ENCODE assay signal across 28 cellular contexts in genomic region chr11:97977726-97978125, GRCh38.
"Had no signal": no experiment of that assay in that cellular context is flagged by ENCODE, and none has a peak within 500 bp of the region (broad histone marks: within the 10 kb centered on the region; RNA-seq: fewer than 3 reads in every experiment).

No MANE protein-coding gene starts in this region.

- H2AFZ ChIP-seq: neural progenitor cell, parathyroid adenoma had no signal

- DNase-seq: natural killer cell; occipital lobe; ovary; posterior cingulate gyrus; psoas muscle; right cardiac atrium; stimulated activated CD4-positive, alpha-beta T cell treated with anti-CD3 and anti-CD28 coated beads, Interleukin-15, amount 100 ng/mL, for 24 hours; stimulated activated CD4-positive, alpha-beta T cell treated with anti-CD3 and anti-CD28 coated beads, Interleukin-2, amount 100 ng/mL, for 24 hours; stimulated activated CD4-positive, alpha-beta T cell treated with anti-CD3 and anti-CD28 coated beads, Interleukin-2, amount 100 ng/mL, for 48 hours; stimulated activated CD4-positive, alpha-beta T cell treated with anti-CD3 and anti-CD28 coated beads, Interleukin-4, amount 100 ng/mL, for 24 hours; stimulated activated naive B cell treated with anti-CD40 and anti-IgM and Interleukin-4, amounts not matched to agents 10 μg/mL and 1 μg/mL and 100 μg/mL, for 72 hours; stimulated activated naive CD4-positive, alpha-beta T cell treated with Interleukin-2 at 50 U/mL for 16 hours; stomach; thyroid gland; trophoblast cell; upper lobe of left lung had no signal

- FAIRE-seq: urothelium cell line had no signal

- H3K4me2 ChIP-seq: neural progenitor cell had no signal

- H3K9me3 Mint-ChIP-seq: nephron; neural progenitor cell; stimulated activated naive CD8-positive, alpha-beta T cell treated with anti-CD3 and anti-CD28 coated beads, Interleukin-15, Interleukin-2, amounts not matched to agents 100 ng/mL and 50 ng/mL, for 24 hours had no signal

- H3K4me1 ChIP-seq: parathyroid adenoma, psoas muscle, stomach, thyroid gland, tibial nerve, upper lobe of left lung, vagina had no signal

- H3K36me3 ChIP-seq: neural progenitor cell, ovary, stomach, thoracic aorta, thyroid gland, tibial nerve, upper lobe of left lung, vagina had no signal

- ATAC-seq: natural killer cell; psoas muscle; right cardiac atrium; sciatic nerve; stimulated activated effector memory CD8-positive, alpha-beta T cell treated with anti-CD3 and anti-CD28 coated beads, Interleukin-12 subunit alpha, Interleukin-12 subunit beta, amount 100 ng/mL, for 72 hours; stimulated activated naive B cell treated with anti-CD40 and anti-IgM and Interleukin-4, amounts not matched to agents 10 μg/mL and 1 μg/mL and 100 μg/mL, for 72 hours had no signal

- H3K27me3 ChIP-seq: neural progenitor cell, ovary, stomach, thyroid gland, tibial nerve, upper lobe of left lung, vagina had no signal

- H3K36me3 Mint-ChIP-seq: neural progenitor cell; stimulated activated effector memory CD8-positive, alpha-beta T cell treated with anti-CD3 and anti-CD28 coated beads, Interleukin-12 subunit alpha, Interleukin-12 subunit beta, amount 100 ng/mL, for 72 hours; stimulated activated naive B cell treated with anti-CD40 and anti-IgM and Interleukin-4, amounts not matched to agents 10 μg/mL and 1 μg/mL and 100 μg/mL, for 72 hours had no signal

- H3K9ac ChIP-seq: neural progenitor cell, parathyroid adenoma had no signal

- H3K27me3 Mint-ChIP-seq: progenitor cell of endocrine pancreas; stimulated activated naive B cell treated with anti-CD40 and anti-IgM and Interleukin-4, amounts not matched to agents 10 μg/mL and 1 μg/mL and 100 μg/mL, for 72 hours; stimulated activated naive CD8-positive, alpha-beta T cell treated with anti-CD3 and anti-CD28 coated beads, Interleukin-15, Interleukin-2, amounts not matched to agents 100 ng/mL and 50 ng/mL, for 24 hours had no signal

- H3K27ac ChIP-seq: neural progenitor cell, ovary, parathyroid adenoma, psoas muscle, skin epidermis, stomach, thoracic aorta, thyroid gland, tibial nerve, upper lobe of left lung, vagina had no signal

- H3K4me1 Mint-ChIP-seq: natural killer cell; stimulated activated effector memory CD8-positive, alpha-beta T cell treated with anti-CD3 and anti-CD28 coated beads, Interleukin-12 subunit alpha, Interleukin-12 subunit beta, amount 100 ng/mL, for 72 hours; stimulated activated naive B cell treated with anti-CD40 and anti-IgM and Interleukin-4, amounts not matched to agents 10 μg/mL and 1 μg/mL and 100 μg/mL, for 72 hours had no signal

- H3K27ac Mint-ChIP-seq: natural killer cell; nephron; neural progenitor cell; progenitor cell of endocrine pancreas; stimulated activated effector memory CD8-positive, alpha-beta T cell treated with anti-CD3 and anti-CD28 coated beads, Interleukin-12 subunit alpha, Interleukin-12 subunit beta, amount 100 ng/mL, for 72 hours; stimulated activated naive B cell treated with anti-CD40 and anti-IgM and Interleukin-4, amounts not matched to agents 10 μg/mL and 1 μg/mL and 100 μg/mL, for 72 hours; stimulated activated naive CD8-positive, alpha-beta T cell treated with anti-CD3 and anti-CD28 coated beads, Interleukin-15, Interleukin-2, amounts not matched to agents 100 ng/mL and 50 ng/mL, for 24 hours had no signal

- H3K79me2 ChIP-seq: parathyroid adenoma had no signal

- H3K9me3 ChIP-seq: ovary, psoas muscle, thoracic aorta, thyroid gland, tibial nerve, upper lobe of left lung, vagina had no signal

- H3K4me3 Mint-ChIP-seq: natural killer cell; nephron; neural progenitor cell; stimulated activated effector memory CD8-positive, alpha-beta T cell treated with anti-CD3 and anti-CD28 coated beads, Interleukin-12 subunit alpha, Interleukin-12 subunit beta, amount 100 ng/mL, for 72 hours; stimulated activated naive B cell treated with anti-CD40 and anti-IgM and Interleukin-4, amounts not matched to agents 10 μg/mL and 1 μg/mL and 100 μg/mL, for 72 hours; stimulated activated naive CD8-positive, alpha-beta T cell treated with anti-CD3 and anti-CD28 coated beads, Interleukin-15, Interleukin-2, amounts not matched to agents 100 ng/mL and 50 ng/mL, for 24 hours had no signal

- H3K4me3 ChIP-seq: neural progenitor cell, ovary, psoas muscle, skin epidermis, stomach, thoracic aorta, thyroid gland, tibial nerve, upper lobe of left lung, vagina had no signal
